In the genomic region with DNA sequence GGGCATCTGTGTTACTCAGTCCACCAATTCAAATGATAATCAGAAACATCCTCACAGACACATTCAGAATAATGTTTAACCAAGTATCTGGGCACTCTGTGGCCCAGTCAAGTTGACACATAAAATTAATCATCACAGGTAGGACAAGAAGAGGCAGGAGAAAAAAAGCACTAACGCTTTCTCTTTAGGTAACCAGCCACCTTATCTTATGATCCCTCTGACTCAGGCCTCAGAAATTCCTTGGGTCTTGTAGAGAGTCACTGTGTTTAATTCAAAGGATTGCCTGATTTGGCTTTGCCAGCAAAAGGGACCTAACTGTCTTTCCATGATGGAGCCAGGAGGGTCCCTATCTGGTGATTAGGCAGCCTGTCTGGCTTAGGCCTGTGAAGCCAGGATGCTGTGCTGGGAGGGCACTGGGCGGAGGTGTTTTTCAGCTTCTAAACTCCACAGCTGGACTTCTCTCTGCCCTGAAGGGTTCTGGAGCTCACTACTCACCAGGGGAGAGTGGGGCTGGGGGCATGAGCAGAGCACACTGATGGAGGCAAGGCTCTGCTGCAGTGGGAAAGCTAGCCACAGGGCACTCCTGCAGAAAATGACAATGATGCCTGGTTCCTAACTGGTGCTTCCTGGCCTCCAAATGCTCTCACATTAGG, we compare ENCODE assay signal across 20 cellular contexts. TPM values are rescaled to one million over a fixed set of nuclear protein-coding genes. Genes with fewer than 3 reads are reported as not detected.
A peak's percentile ranks its signal among the peaks of the same experiment; 100 is the strongest.
DNase-seq lines count a peak whose midpoint lies in the region; ATAC-seq and TF ChIP-seq lines count a peak whose summit lies in the region.
"Had no signal": no experiment of that assay in that cellular context is flagged by ENCODE, and none has a peak within 500 bp of the region (broad histone marks: within the 10 kb centered on the region; RNA-seq: fewer than 3 reads in every experiment).

No MANE protein-coding gene starts in this region.

- TF ChIP-seq EP300 in stomach (IDR thresholded peaks at IDR 0.05) = no peak

- DNase-seq in LoVo (ENCODE audit: low spot score) (peak; percentile 31), WTC11 (ENCODE audit: low spot score) (no peak), iPS-NIHi7 (ENCODE audit: extremely low spot score) (peak; percentile 31), stomach (peak; percentile 1)
- no peak for DNase-seq in stimulated activated CD4-positive, alpha-beta T cell treated with anti-CD3 and anti-CD28 coated beads, Interleukin-12 subunit alpha, Interleukin-12 subunit beta, amount 100 ng/mL, for 4 hours
- no peak for DNase-seq in stimulated activated CD8-positive, alpha-beta memory T cell treated with anti-CD3 and anti-CD28 coated beads, Interleukin-4, amount 100 ng/mL, for 48 hours
- DNase-seq: ACHN; AML-193; DMS153; NCI-H187; NCI-H226; NCI-H526; NK-92 treated with Interleukin-12 subunit alpha and Interleukin-12 subunit beta, amount 100 ng/mL, for 24 hours; OCI-M1 had no signal

- no peak for TF ChIP-seq POLR2A in stomach (IDR thresholded peaks at IDR 0.05)

- no peak overlapping the region for H3K27ac Mint-ChIP-seq in WTC11
- H3K27ac Mint-ChIP-seq: CD14-positive monocyte, IgD-negative memory B cell had no signal

- peaks cover 27% of the 10 kb centered on the region for H3K27me3 Mint-ChIP-seq in WTC11 (ENCODE audit: low read depth)

- H3K4me1 ChIP-seq in stomach = no peaks in the 10 kb centered on the region
- H3K4me1 ChIP-seq: HAP-1 had no signal

- intact Hi-C loops in stomach (cut with DNase I; ENCODE audit: low total_unique reads) = no loop called here

- no peaks in the 10 kb centered on the region for H3K9me3 Mint-ChIP-seq in WTC11
- H3K9me3 Mint-ChIP-seq: CD14-positive monocyte, IgD-negative memory B cell had no signal

- no peaks in the 10 kb centered on the region for H3K9me3 ChIP-seq in stomach
- H3K9me3 ChIP-seq: HAP-1 had no signal

- H3K4me3 ChIP-seq in stomach = no peak overlapping the region
- H3K4me3 ChIP-seq: HAP-1 had no signal

- TF ChIP-seq CTCF in WTC11 (IDR thresholded peaks at IDR 0.05) (no peak), stomach (IDR thresholded peaks at IDR 0.05) (no peak)

- H3K36me3 Mint-ChIP-seq in WTC11 = no peaks in the 10 kb centered on the region
- H3K36me3 Mint-ChIP-seq: CD14-positive monocyte had no signal

- H3K4me1 Mint-ChIP-seq in WTC11 = no peaks in the 10 kb centered on the region
- H3K4me1 Mint-ChIP-seq: CD14-positive monocyte had no signal

- CTCF ChIA-PET in WTC11 (lab: Charles Lee) = interaction anchor here (1.1 to 1.7 kb wide), 4 partner anchors 35 to 96 kb away, joined by 3 to 12 read pairs (median 3); no protein-coding TSS in a partner anchor

- H3K27me3 ChIP-seq in stomach = peaks cover 0 to under 1% (median 0%) of the 10 kb centered on the region in 3 donors

- 73 to 90% (median 81%) methylated on average over 2 of the region's 2 CpGs for WGBS in stomach, 5 donors

- H3K4me3 Mint-ChIP-seq in WTC11 = no peak overlapping the region
- H3K4me3 Mint-ChIP-seq: CD14-positive monocyte, IgD-negative memory B cell had no signal

- no peak overlapping the region for H3K27ac ChIP-seq in stomach
- H3K27ac ChIP-seq: HL-60 had no signal

- H3K36me3 ChIP-seq in stomach = no peaks in the 10 kb centered on the region
- H3K36me3 ChIP-seq: HAP-1 had no signal

- ATAC-seq in WTC11 (peak; percentile 44), HG02588 (IDR thresholded peaks at IDR 0.05; ENCODE audit: unreplicated experiment) (no peak)

- POLR2A ChIA-PET in WTC11 (lab: Charles Lee) = no interaction called here

TF ChIP-seq in WTC11, 78 proteins besides CTCF, POLR2A, EP300 and RAD21 (continues in another document):
- TF ChIP-seq ARID4B (CRISPR knock-in tag; IDR thresholded peaks at IDR 0.05; ENCODE audit: borderline replicate concordance) (no peak), JAZF1 (CRISPR knock-in tag; IDR thresholded peaks at IDR 0.05) (no peak), SOX15 (CRISPR knock-in tag; IDR thresholded peaks at IDR 0.05) (no peak), IRF2 (CRISPR knock-in tag; IDR thresholded peaks at IDR 0.05; ENCODE audit: borderline replicate concordance, low read depth) (no peak), ZNF532 (CRISPR knock-in tag; IDR thresholded peaks at IDR 0.05; ENCODE audit: borderline replicate concordance) (no peak), ESRRA (CRISPR knock-in tag; IDR thresholded peaks at IDR 0.05; ENCODE audit: borderline replicate concordance) (no peak), ZNF219 (CRISPR knock-in tag; IDR thresholded peaks at IDR 0.05; ENCODE audit: borderline replicate concordance) (no peak), E2F4 (CRISPR knock-in tag; IDR thresholded peaks at IDR 0.05; ENCODE audit: borderline replicate concordance, low read depth) (no peak), USF1 (CRISPR knock-in tag; IDR thresholded peaks at IDR 0.05) (no peak), ZNF138 (CRISPR knock-in tag; conservative IDR thresholded peaks at IDR 0.05) (no peak), TEAD1 (CRISPR knock-in tag; IDR thresholded peaks at IDR 0.05) (no peak)

RNA-seq across cellular contexts. Expression of gene STUM, which starts 36.4 kb away (rescaled TPM):
- total RNA-seq in WTC11 (2021) = 1.1 to 2.5 TPM (median 1.3 TPM) in 3 replicates
- 1 to 10 TPM in 3 of 5 donors, under 1 TPM in 2; under 0.01 to 2.8 (median 1.8) TPM for total RNA-seq in stomach
- 1 to 10 TPM in 2 of 3 donors, under 1 TPM in 1; 0.56 to 2.0 (median 1.2) TPM for polyA plus RNA-seq in stomach
- total RNA-seq: LHCN-M2 had no signal
- polyA plus RNA-seq: CD14-positive monocyte, IgD-negative memory B cell had no signal

Comparison
In these comparisons a context has a peak if more than half of its experiments do, and no peak if none do; other contexts are left out.
1. DNase-seq: peak in LoVo (single experiment), iPS-NIHi7 (single experiment) and stomach (single experiment); none in WTC11 (single experiment), stimulated activated CD4-positive, alpha-beta T cell treated with anti-CD3 and anti-CD28 coated beads, Interleukin-12 subunit alpha, Interleukin-12 subunit beta, amount 100 ng/mL, for 4 hours (single experiment) and stimulated activated CD8-positive, alpha-beta memory T cell treated with anti-CD3 and anti-CD28 coated beads, Interleukin-4, amount 100 ng/mL, for 48 hours (single experiment).